14 cellular contexts compared by ENCODE assay signal in the genomic region with DNA sequence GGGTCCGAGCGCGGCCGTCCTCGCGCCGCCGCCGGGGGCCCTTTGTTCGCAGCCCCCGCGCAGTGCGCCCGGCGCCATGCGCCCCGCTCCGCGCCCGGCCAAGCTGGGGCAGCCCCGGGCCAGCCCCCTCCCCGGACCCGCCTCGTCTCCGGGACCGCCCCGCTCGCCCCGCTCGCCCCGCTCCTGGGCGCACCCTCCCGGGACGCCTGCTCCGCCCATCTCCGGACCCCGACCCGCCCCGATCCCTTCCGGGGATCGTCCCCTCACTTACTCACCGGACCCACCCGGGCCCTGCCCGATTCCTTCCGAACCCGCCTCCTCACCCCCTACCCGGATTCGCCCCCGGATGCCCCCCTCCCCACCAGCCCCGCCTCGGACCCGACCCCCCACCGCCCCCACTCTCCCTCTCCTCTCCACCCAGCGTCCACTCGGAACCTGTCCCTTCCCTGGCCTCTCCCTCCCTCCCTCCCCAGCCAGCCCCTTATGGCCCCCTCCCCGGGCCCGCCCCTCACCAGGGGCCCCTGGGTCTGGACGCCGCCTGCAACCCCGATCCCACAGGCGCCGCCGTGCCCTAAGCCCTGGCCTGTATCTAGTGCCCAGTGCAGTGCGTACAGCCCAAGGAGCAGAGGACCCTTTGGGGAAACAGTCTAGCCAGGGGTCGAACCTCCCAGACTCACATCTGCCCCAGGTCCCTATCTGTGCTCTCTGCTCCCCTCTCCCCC. TPM values are rescaled to one million over a fixed set of nuclear protein-coding genes. Genes with fewer than 3 reads are reported as not detected.
A peak's percentile ranks its signal among the peaks of the same experiment; 100 is the strongest.
DNase-seq lines count a peak whose midpoint lies in the region; ATAC-seq, FAIRE-seq and TF ChIP-seq lines count a peak whose summit lies in the region.
"Had no signal": no experiment of that assay in that cellular context is flagged by ENCODE, and none has a peak within 500 bp of the region (broad histone marks: within the 10 kb centered on the region; RNA-seq: fewer than 3 reads in every experiment).

A gene (minus strand): TSS at position 105 of the 722 bp plus-strand sequence. CDS start 168 bp downstream, outside the sequence.

- no peak for TF ChIP-seq EP300 in H1 (IDR thresholded peaks at IDR 0.05; ENCODE audit: borderline replicate concordance in 1 of 2, low read depth in 2 of 2, low read length in 2 of 2)

- 0 out of 2 replicates have a peak within 1 kb of the TSS, but pooled peaks have one; percentile 27 for H2BK12ac ChIP-seq in H1 (ENCODE audit: low read depth, low read length)

- 9% methylated on average over 5 of the region's 65 CpGs; no CpG with 5 or more reads in 1 of the 2 experiments for WGBS in H1 (ENCODE audit: extremely low coverage in 1 of 2, insufficient coverage in 1 of 2, insufficient read length in 1 of 2, insufficient replicate concordance in 2 of 2, low coverage in 1 of 2, low lambda C conversion rate in 2 of 2, missing lambda C conversion rate in 1 of 2), 2 experiments
- WGBS in GM23248 (ENCODE audit: low coverage in 1 of 2, low lambda C conversion rate in 2 of 2, missing lambda C conversion rate in 2 of 2), 2 experiments: 0 to 1% methylated on average over 1 to 44 of the region's 65 CpGs

- peaks cover 9% of the 10 kb centered on the region for H3K36me3 Mint-ChIP-seq in activated T-cell treated with anti-CD3 and anti-CD28 coated beads, Interleukin-2, amount 50 U/mL, for 4 hours (ENCODE audit: insufficient read depth)
- peaks cover 8 to 35% of the 10 kb centered on the region in 2 donors for H3K36me3 Mint-ChIP-seq in naive B cell

- H3K9me3 Mint-ChIP-seq in activated T-cell treated with anti-CD3 and anti-CD28 coated beads, Interleukin-2, amount 50 U/mL, for 4 hours: peaks cover 19% of the 10 kb centered on the region
- H3K9me3 Mint-ChIP-seq in naive B cell: peaks cover 3 to 30% (median 21%) of the 10 kb centered on the region in 7 donors

- H2AK5ac ChIP-seq in H1 (ENCODE audit: low read depth, low read length): no peak within 1 kb of the TSS

- H3K9me3 ChIP-seq in H1 (ENCODE audit: insufficient read depth in 2 of 2, low read depth in 1 of 2, low read length in 1 of 2) (peaks cover 3 to 8% of the 10 kb centered on the region in 2 experiments), upper lobe of right lung (no peaks in the 10 kb centered on the region), GM23248 (ENCODE audit: low read depth) (no peaks in the 10 kb centered on the region)

- peak within 1 kb of the TSS; percentile 80 for H4K8ac ChIP-seq in H1 (ENCODE audit: extremely low read depth, insufficient read depth, low read length)

- peaks cover 10% of the 10 kb centered on the region for H3K4me1 Mint-ChIP-seq in activated T-cell treated with anti-CD3 and anti-CD28 coated beads, Interleukin-2, amount 50 U/mL, for 4 hours (ENCODE audit: low read depth)
- H3K4me1 Mint-ChIP-seq in naive B cell: peaks cover 9 to 30% (median 19%) of the 10 kb centered on the region in 3 donors

- no peak within 1 kb of the TSS for H2BK20ac ChIP-seq in H1 (ENCODE audit: low read length)

- no peak for TF ChIP-seq RAD21 in H1 (IDR thresholded peaks at IDR 0.05 in 1 of 2, conservative IDR thresholded peaks at IDR 0.05 in 1 of 2; ENCODE audit: low read depth in 2 of 2, low read length in 2 of 2)

- in situ Hi-C loops in GM23248 (cut with MboI): no loop called here

- H3K9me2 ChIP-seq in GM23248 (ENCODE audit: insufficient read depth): no peaks in the 10 kb centered on the region

- TF ChIP-seq CTCF in H1 (IDR thresholded peaks at IDR 0.05; ENCODE audit: control extremely low read depth in 1 of 3, insufficient read depth in 1 of 3, low read depth in 1 of 3, low read length in 3 of 3) (no peak), upper lobe of right lung (IDR thresholded peaks at IDR 0.05) (no peak)

- H3K27me3 ChIP-seq in H1 (replicated peaks in 1 of 4; ENCODE audit: control insufficient read depth in 3 of 4, extremely low read depth in 1 of 4, insufficient read depth in 3 of 4, low read length in 3 of 4) (peaks cover 0 to 6% (median 3%) of the 10 kb centered on the region in 4 experiments; a peak in 4 of 7 replicates), upper lobe of right lung (peaks cover 13% of the 10 kb centered on the region), GM23248 (replicated peaks; ENCODE audit: insufficient read depth) (peaks cover 36% of the 10 kb centered on the region)

- peak within 1 kb of the TSS; percentile 40 for H4K5ac ChIP-seq in H1 (ENCODE audit: insufficient read length, low read depth, low read length)

- no peak within 1 kb of the TSS for H2BK120ac ChIP-seq in H1 (replicated peaks; ENCODE audit: low read depth, low read length)

- no peak within 1 kb of the TSS for H2AFZ ChIP-seq in H1 (ENCODE audit: low read length)
- H2AFZ ChIP-seq in GM23248: no peak within 1 kb of the TSS

- H3K27ac ChIP-seq in H1 (ENCODE audit: low read depth, low read length) (no peak within 1 kb of the TSS), upper lobe of right lung (peak within 1 kb of the TSS; percentile 42), GM23248 (no peak within 1 kb of the TSS)
- H3K27ac ChIP-seq: HL-60, skin epidermis had no signal

- DNase-seq in activated T-cell treated with anti-CD3 and anti-CD28 coated beads, Interleukin-2, amount 50 U/mL, for 4 hours: no peak
- DNase-seq in activated T-cell treated with anti-CD3 and anti-CD28 coated beads, Interleukin-2, amount 50 U/mL, for 1 hour: no peak
- DNase-seq in H1 (ENCODE audit: low read depth in 1 of 2, low spot score in 2 of 2): peak in 1 of 2 experiments; percentile 75
- no peak for DNase-seq in naive B cell
- DNase-seq in upper lobe of right lung: no peak
- no peak for DNase-seq in OCI-M2 (lab: John Stamatoyannopoulos, UW; ENCODE audit: unreplicated experiment)
- DNase-seq in GM23248: no peak
- DNase-seq in H4 (ENCODE audit: low spot score): no peak
- DNase-seq: amygdala, NCI-H2171, T1000 had no signal

- POLR2A ChIA-PET in H1 (lab: Charles Lee; ENCODE audit: partially characterized antibody): interaction anchor here (0.7 to 1.5 kb wide), 2 partner anchors 13 to 19 kb away, joined by 3 to 4 read pairs; no protein-coding TSS in a partner anchor

- peaks cover 0 to 3% of the 10 kb centered on the region in 2 experiments for H4K20me1 ChIP-seq in H1 (replicated peaks in 1 of 2; ENCODE audit: control insufficient read depth in 1 of 2, insufficient read depth in 2 of 2, low read length in 2 of 2)
- H4K20me1 ChIP-seq in GM23248 (ENCODE audit: insufficient read depth): no peaks in the 10 kb centered on the region

- no peak within 1 kb of the TSS for H2BK5ac ChIP-seq in H1 (ENCODE audit: low read depth, low read length)

- no peak for FAIRE-seq in H1 (lab: Jason Lieb, UNC)
- FAIRE-seq: frontal cortex had no signal

- peaks cover 11% of the 10 kb centered on the region for H3K23me2 ChIP-seq in H1 (ENCODE audit: low read depth, low read length)

- H3K9ac ChIP-seq in H1 (replicated peaks in 1 of 4; ENCODE audit: extremely low read depth in 1 of 4, low read depth in 3 of 4, low read length in 3 of 4): peak within 1 kb of the TSS; percentile 44 to 72 (median 59); a peak in 6 of 7 replicates
- no peak within 1 kb of the TSS for H3K9ac ChIP-seq in GM23248

- peaks cover 0 to 3% of the 10 kb centered on the region in 2 experiments; a peak in 2 of 4 replicates for H3K79me2 ChIP-seq in H1 (ENCODE audit: control insufficient read depth in 1 of 2, insufficient read depth in 2 of 2, low read length in 2 of 2)
- H3K79me2 ChIP-seq in GM23248 (ENCODE audit: insufficient read depth): no peaks in the 10 kb centered on the region

- no peak within 1 kb of the TSS for H3K56ac ChIP-seq in H1 (replicated peaks; ENCODE audit: insufficient read length, low read depth, low read length)

- H3K4me1 ChIP-seq in H1 (replicated peaks in 1 of 4; ENCODE audit: control insufficient read depth in 3 of 4, insufficient read depth in 4 of 4, low read length in 3 of 4) (peaks cover 2 to 9% (median 5%) of the 10 kb centered on the region in 4 experiments; a peak in 5 of 7 replicates), upper lobe of right lung (peaks cover 16% of the 10 kb centered on the region), GM23248 (ENCODE audit: insufficient read depth) (no peaks in the 10 kb centered on the region)

- H3K23ac ChIP-seq in H1 (ENCODE audit: insufficient read length): no peak within 1 kb of the TSS

- ATAC-seq in activated T-cell treated with anti-CD3 and anti-CD28 coated beads, Interleukin-2, amount 50 U/mL, for 4 hours: peak; percentile 52 to 66
- ATAC-seq in naive B cell (ENCODE audit: low read depth in 2 of 2) (peak in 1 of 2 donors; percentile 33), upper lobe of right lung (peak; percentile 23)

- peak within 1 kb of the TSS; percentile 60; the same call in 1 of the 2 replicates for H3K18ac ChIP-seq in H1 (ENCODE audit: extremely low read depth, low read length)

- H3K4me3 Mint-ChIP-seq in activated T-cell treated with anti-CD3 and anti-CD28 coated beads, Interleukin-2, amount 50 U/mL, for 4 hours: peak within 1 kb of the TSS; percentile 73
- H3K4me3 Mint-ChIP-seq in naive B cell: peak within 1 kb of the TSS; percentile 75 to 90 (median 84)

- no peak within 1 kb of the TSS for H2BK15ac ChIP-seq in H1 (ENCODE audit: low read length)

- intact Hi-C loops in upper lobe of right lung (cut with DNase I): no loop called here

- peak within 1 kb of the TSS; percentile 72 for H3K4ac ChIP-seq in H1 (replicated peaks; ENCODE audit: insufficient read length, low read depth, low read length)

- TF ChIP-seq POLR2A in H1 (IDR thresholded peaks at IDR 0.05; ENCODE audit: control extremely low read depth in 1 of 2, low read depth in 2 of 2, low read length in 2 of 2): peak in 1 of 2 experiments; percentile 45; a peak in 1 of 3 replicates

- H3K4me3 ChIP-seq in H1 (ENCODE audit: extremely low read depth in 1 of 4, insufficient read depth in 2 of 4, low read depth in 3 of 4, low read length in 4 of 4): peak within 1 kb of the TSS; percentile 74 to 87 (median 82)
- peak within 1 kb of the TSS; percentile 51 for H3K4me3 ChIP-seq in upper lobe of right lung
- no peak within 1 kb of the TSS for H3K4me3 ChIP-seq in GM23248

- peak within 1 kb of the TSS; percentile 73 for H4K91ac ChIP-seq in H1 (replicated peaks; ENCODE audit: insufficient read length, low read length)

- peaks cover 50% of the 10 kb centered on the region for H3K27me3 Mint-ChIP-seq in activated T-cell treated with anti-CD3 and anti-CD28 coated beads, Interleukin-2, amount 50 U/mL, for 4 hours (ENCODE audit: low read depth)
- H3K27me3 Mint-ChIP-seq in naive B cell: peaks cover 30 to 62% (median 44%) of the 10 kb centered on the region in 3 donors

- no peak within 1 kb of the TSS for H3K14ac ChIP-seq in H1 (ENCODE audit: insufficient read length)

- H3K36me3 ChIP-seq in H1 (ENCODE audit: control insufficient read depth in 2 of 4, insufficient read depth in 4 of 4, low read length in 3 of 4) (no peaks in the 10 kb centered on the region), upper lobe of right lung (no peaks in the 10 kb centered on the region), GM23248 (ENCODE audit: low read depth) (no peaks in the 10 kb centered on the region)

- H3K4me2 ChIP-seq in H1 (ENCODE audit: insufficient read depth in 1 of 2, low read depth in 2 of 2, low read length in 2 of 2) (peak within 1 kb of the TSS; percentile 91), GM23248 (ENCODE audit: unreplicated experiment) (no peak within 1 kb of the TSS)

- H3K79me1 ChIP-seq in H1 (ENCODE audit: low read depth, low read length): no peaks in the 10 kb centered on the region

- H3F3A ChIP-seq in GM23248 (ENCODE audit: insufficient read depth): no peaks in the 10 kb centered on the region

- CTCF ChIA-PET in H1 (lab: Charles Lee; ENCODE audit: partially characterized antibody): interaction anchor here (0.8 kb wide), 1 partner anchor 42 kb away, joined by 3 read pairs; no protein-coding TSS in a partner anchor

- peak within 1 kb of the TSS in 3 of 6 donors; percentile 17 to 90 (median 79) for H3K27ac Mint-ChIP-seq in naive B cell

RNA-seq across cellular contexts. Expression of the gene that starts here (rescaled TPM):
- under 1 TPM in 2 of 3 donors, not detected in 1; 0.18 to 0.37 TPM for total RNA-seq in activated T-cell treated with anti-CD3 and anti-CD28 coated beads, Interleukin-2, amount 50 U/mL, for 4 hours
- 9.2 and 11.1 TPM in 2 replicates for total RNA-seq in H1 (2021; fragmentation: NEBNext Ultra II Directional; extraction: Animal tissue kit (Norgen Biotek cat#: 25700))
- polyA plus RNA-seq in H1 (2011; rRNA removed) (6.1 and 11.2 TPM in 2 replicates), naive B cell (ENCODE audit: low read depth in 6 of 6) (under 1 TPM in 4 of 6 donors, not detected in 2; 0.12 to 0.65 (median 0.35) TPM), GM23248 (2016; fragmentation: Nextera tagmentation; extraction: Ambion mirVana) (0.20 and 0.80 TPM in 2 replicates)
- 8.1 TPM for polyA plus RNA-seq in H1 (2011; cell fraction: cytosol; rRNA removed)
- polyA plus RNA-seq in H1 (2011; cell fraction: nucleus; rRNA removed): 28.3 TPM
- 5.0 to 9.0 TPM (median 7.1 TPM) in 4 replicates for polyA plus RNA-seq in H1 (2012, experiment 1 of 2)
- 4.6 TPM for polyA plus RNA-seq in H1 (2012, experiment 2 of 2)
- 6.6 TPM for polyA plus RNA-seq in H1 (2013, experiment 1 of 2)
- 6.1 TPM for polyA plus RNA-seq in H1 (2013, experiment 2 of 2)
- polyA minus RNA-seq in H1 (2011; rRNA and poly(A)+ RNA removed): 9.4 and 10.3 TPM in 2 replicates
- polyA minus RNA-seq in H1 (2011; cell fraction: cytosol; rRNA and poly(A)+ RNA removed): 6.2 TPM
- 13.3 TPM for polyA minus RNA-seq in H1 (2011; cell fraction: nucleus; rRNA and poly(A)+ RNA removed)
- total RNA-seq in upper lobe of right lung: 50.9 TPM
- total RNA-seq in GM23248 (2014; rRNA removed; shearing (Covaris generic)): 0.76 and 0.89 TPM in 2 replicates
- not detected in 2 replicates for total RNA-seq in H4 (2014; rRNA removed; shearing (Covaris generic))

Comparison
In these comparisons a context has a peak if more than half of its experiments do, and no peak if none do; other contexts are left out.
1. Peak in ATAC-seq in activated T-cell treated with anti-CD3 and anti-CD28 coated beads, Interleukin-2, amount 50 U/mL, for 4 hours; RNA of the gene not detected or under 1 TPM.